In genomic region chr2:45256867-45257641, GRCh38 we compare ENCODE assay signal across 14 cellular contexts.
DNase-seq lines count a peak whose midpoint lies in the region; ATAC-seq and TF ChIP-seq lines count a peak whose summit lies in the region.
"Had no signal": no experiment of that assay in that cellular context is flagged by ENCODE, and none has a peak within 500 bp of the region (broad histone marks: within the 10 kb centered on the region; RNA-seq: fewer than 3 reads in every experiment).

No MANE protein-coding gene starts in this region.

- H3K4me1 ChIP-seq in iPS DF 6.9 (ENCODE audit: control insufficient read depth, insufficient read depth, low read length) (peaks cover 13% of the 10 kb centered on the region), psoas muscle (peaks cover 28% of the 10 kb centered on the region)

- no peaks in the 10 kb centered on the region for H3K4me1 Mint-ChIP-seq in activated T-cell treated with anti-CD3 and anti-CD28 coated beads, Interleukin-2, amount 50 U/mL, for 4 hours (ENCODE audit: low read depth)

- intact Hi-C loops in psoas muscle (cut with DNase I): no loop called here

- H3K9me3 ChIP-seq in iPS DF 6.9 (ENCODE audit: control insufficient read depth, insufficient read depth, low read length) (no peaks in the 10 kb centered on the region), psoas muscle (no peaks in the 10 kb centered on the region)

- ATAC-seq in psoas muscle: peak in 3 of 4 donors; percentile 9 to 49 (median 27)
- ATAC-seq in activated T-cell treated with anti-CD3 and anti-CD28 coated beads, Interleukin-2, amount 50 U/mL, for 4 hours: no peak
- ATAC-seq: CD8-positive, alpha-beta T cell; effector memory CD8-positive, alpha-beta T cell had no signal

- H3K36me3 Mint-ChIP-seq in activated T-cell treated with anti-CD3 and anti-CD28 coated beads, Interleukin-2, amount 50 U/mL, for 4 hours (ENCODE audit: insufficient read depth): no peaks in the 10 kb centered on the region
- H3K36me3 Mint-ChIP-seq: CD8-positive, alpha-beta T cell had no signal

- H3K27ac ChIP-seq in iPS DF 6.9 (ENCODE audit: low read length) (no peak overlapping the region), psoas muscle (peak overlapping the region; percentile 76)

- no peak overlapping the region for H3K4me3 Mint-ChIP-seq in activated T-cell treated with anti-CD3 and anti-CD28 coated beads, Interleukin-2, amount 50 U/mL, for 4 hours
- H3K4me3 Mint-ChIP-seq: activated T-cell treated with anti-CD3 and anti-CD28 coated beads, Interleukin-2, amount 50 U/mL, for 24 hours; CD8-positive, alpha-beta T cell; effector memory CD8-positive, alpha-beta T cell had no signal

- peaks cover 4% of the 10 kb centered on the region for H3K27me3 Mint-ChIP-seq in activated T-cell treated with anti-CD3 and anti-CD28 coated beads, Interleukin-2, amount 50 U/mL, for 4 hours (ENCODE audit: low read depth)

- H3K4me3 ChIP-seq in H7 (ENCODE audit: insufficient read depth, low read depth, low read length): no peak overlapping the region
- no peak overlapping the region for H3K4me3 ChIP-seq in iPS DF 6.9 (ENCODE audit: low read length)
- no peak overlapping the region for H3K4me3 ChIP-seq in psoas muscle

- WGBS in iPS DF 6.9 (ENCODE audit: insufficient coverage, insufficient read length): no CpG with 5 or more reads among the region's 16 CpGs
- WGBS in psoas muscle, 3 donors: 62 to 80% (median 71%) methylated on average over 16 of the region's 16 CpGs

- H3K27me3 ChIP-seq in H7 (ENCODE audit: control insufficient read depth, insufficient read depth, low read length) (no peaks in the 10 kb centered on the region), iPS DF 6.9 (ENCODE audit: control insufficient read depth, insufficient read depth, low read length) (no peaks in the 10 kb centered on the region), psoas muscle (ENCODE audit: insufficient read depth in 3 of 3, low read length in 2 of 3) (no peaks in the 10 kb centered on the region)

- no peaks in the 10 kb centered on the region for H3K9me3 Mint-ChIP-seq in activated T-cell treated with anti-CD3 and anti-CD28 coated beads, Interleukin-2, amount 50 U/mL, for 4 hours
- H3K9me3 Mint-ChIP-seq: activated T-cell treated with anti-CD3 and anti-CD28 coated beads, Interleukin-2, amount 50 U/mL, for 24 hours; CD8-positive, alpha-beta T cell; effector memory CD8-positive, alpha-beta T cell had no signal

- H3K36me3 ChIP-seq in H7 (replicated peaks; ENCODE audit: control insufficient read depth, insufficient read depth, low read length) (no peaks in the 10 kb centered on the region), iPS DF 6.9 (ENCODE audit: control insufficient read depth, insufficient read depth, low read length) (no peaks in the 10 kb centered on the region), psoas muscle (ENCODE audit: insufficient read depth in 1 of 2, low read depth in 1 of 2) (no peaks in the 10 kb centered on the region)

- DNase-seq in H7 (peak; percentile 80), NCI-H748 treated with DMSO at 0.1 percent for 48 hours (lab: John Stamatoyannopoulos, UW) (peak; percentile 85), iPS DF 6.9 (ENCODE audit: low read depth, low spot score) (peak; percentile 33), psoas muscle (no peak), DMS 273 (lab: John Stamatoyannopoulos, UW; ENCODE audit: unreplicated experiment) (no peak), RKO (ENCODE audit: low spot score) (no peak)
- no peak for DNase-seq in activated CD4-positive, alpha-beta T cell treated with anti-CD3 and anti-CD28 coated beads for 1 hour
- DNase-seq in activated T-cell treated with anti-CD3 and anti-CD28 coated beads, Interleukin-2, amount 50 U/mL, for 4 hours: no peak
- DNase-seq: activated T-cell treated with anti-CD3 and anti-CD28 coated beads, Interleukin-2, amount 50 U/mL, for 24 hours; CD8-positive, alpha-beta T cell; effector memory CD8-positive, alpha-beta T cell; NCI-H187 treated with DMSO at 0.1 percent for 48 hours; Right ventricle myocardium superior; stimulated activated CD4-positive, alpha-beta T cell treated with anti-CD3 and anti-CD28 coated beads, Interleukin-12 subunit alpha, Interleukin-12 subunit beta, amount 100 ng/mL, for 4 hours had no signal

- no peak for TF ChIP-seq CTCF in psoas muscle (IDR thresholded peaks at IDR 0.05)

Comparison
In these comparisons a context has a peak if more than half of its experiments do, and no peak if none do; other contexts are left out.
1. DNase-seq: peak in H7 (single experiment), NCI-H748 treated with DMSO at 0.1 percent for 48 hours (single experiment) and iPS DF 6.9 (single experiment); none in psoas muscle (0 of 2), activated CD4-positive, alpha-beta T cell treated with anti-CD3 and anti-CD28 coated beads for 1 hour (single experiment), DMS 273 (single experiment), RKO (single experiment) and activated T-cell treated with anti-CD3 and anti-CD28 coated beads, Interleukin-2, amount 50 U/mL, for 4 hours (single experiment).
2. ATAC-seq: peak in psoas muscle (3 of 4); none in activated T-cell treated with anti-CD3 and anti-CD28 coated beads, Interleukin-2, amount 50 U/mL, for 4 hours (0 of 2).